14 cellular contexts compared by ENCODE assay signal in genomic region chr10:114398587-114399331, GRCh38.
"Had no signal": no experiment of that assay in that cellular context is flagged by ENCODE, and none has a peak within 500 bp of the region (broad histone marks: within the 10 kb centered on the region; RNA-seq: fewer than 3 reads in every experiment).

No MANE protein-coding gene starts in this region.

- DNase-seq: activated CD4-positive, alpha-beta memory T cell treated with anti-CD3 and anti-CD28 coated beads for 36 hours; activated naive CD8-positive, alpha-beta T cell treated with anti-CD3 and anti-CD28 coated beads, Interleukin-2, amount 10 ng/mL, durations not matched to agents 7 days and 5 days; activated T-cell treated with anti-CD3 and anti-CD28 coated beads, Interleukin-2, amount 50 U/mL, for 72 hours; anterior cingulate cortex; esophagus squamous epithelium; foreskin fibroblast; stimulated activated CD4-positive, alpha-beta T cell treated with anti-CD3 and anti-CD28 coated beads, Interleukin-1b, Interleukin-23, amount 100 ng/mL, for 48 hours; stimulated activated naive B cell treated with anti-CD40 and anti-IgM and Interleukin-4, amounts not matched to agents 10 μg/mL and 1 μg/mL and 100 μg/mL, for 72 hours; T-cell; T1000 had no signal

- FAIRE-seq: bronchial epithelial cell, urothelium cell line had no signal

- H3K36me3 Mint-ChIP-seq: activated CD4-positive, alpha-beta memory T cell treated with anti-CD3 and anti-CD28 coated beads for 36 hours; activated naive CD8-positive, alpha-beta T cell treated with anti-CD3 and anti-CD28 coated beads, Interleukin-2, amount 10 ng/mL, durations not matched to agents 7 days and 5 days; stimulated activated naive B cell treated with anti-CD40 and anti-IgM and Interleukin-4, amounts not matched to agents 10 μg/mL and 1 μg/mL and 100 μg/mL, for 72 hours; T-cell had no signal

- H3K9me3 Mint-ChIP-seq: activated CD4-positive, alpha-beta memory T cell treated with anti-CD3 and anti-CD28 coated beads for 36 hours; activated naive CD8-positive, alpha-beta T cell treated with anti-CD3 and anti-CD28 coated beads, Interleukin-2, amount 10 ng/mL, durations not matched to agents 7 days and 5 days; activated T-cell treated with anti-CD3 and anti-CD28 coated beads, Interleukin-2, amount 50 U/mL, for 72 hours; stimulated activated naive B cell treated with anti-CD40 and anti-IgM and Interleukin-4, amounts not matched to agents 10 μg/mL and 1 μg/mL and 100 μg/mL, for 72 hours; T-cell had no signal

- H3K4me3 Mint-ChIP-seq: activated CD4-positive, alpha-beta memory T cell treated with anti-CD3 and anti-CD28 coated beads for 36 hours; activated naive CD8-positive, alpha-beta T cell treated with anti-CD3 and anti-CD28 coated beads, Interleukin-2, amount 10 ng/mL, durations not matched to agents 7 days and 5 days; activated T-cell treated with anti-CD3 and anti-CD28 coated beads, Interleukin-2, amount 50 U/mL, for 72 hours; stimulated activated naive B cell treated with anti-CD40 and anti-IgM and Interleukin-4, amounts not matched to agents 10 μg/mL and 1 μg/mL and 100 μg/mL, for 72 hours; T-cell had no signal

- ATAC-seq: activated T-cell treated with anti-CD3 and anti-CD28 coated beads, Interleukin-2, amount 50 U/mL, for 72 hours; stimulated activated naive B cell treated with anti-CD40 and anti-IgM and Interleukin-4, amounts not matched to agents 10 μg/mL and 1 μg/mL and 100 μg/mL, for 72 hours; T-cell had no signal

- H3K27ac Mint-ChIP-seq: activated CD4-positive, alpha-beta memory T cell treated with anti-CD3 and anti-CD28 coated beads for 36 hours; activated naive CD8-positive, alpha-beta T cell treated with anti-CD3 and anti-CD28 coated beads, Interleukin-2, amount 10 ng/mL, durations not matched to agents 7 days and 5 days; activated T-cell treated with anti-CD3 and anti-CD28 coated beads, Interleukin-2, amount 50 U/mL, for 72 hours; stimulated activated naive B cell treated with anti-CD40 and anti-IgM and Interleukin-4, amounts not matched to agents 10 μg/mL and 1 μg/mL and 100 μg/mL, for 72 hours; T-cell had no signal

- H3K27me3 ChIP-seq: right atrium auricular region had no signal

- H3K9me3 ChIP-seq: esophagus squamous epithelium, right atrium auricular region had no signal

- H3K27ac ChIP-seq: VCaP had no signal

- H3K4me3 ChIP-seq: right atrium auricular region had no signal

- H3K36me3 ChIP-seq: esophagus squamous epithelium, right atrium auricular region had no signal
